In genomic region chr6:34543421-34543820, GRCh38 we compare ENCODE assay signal across 18 cellular contexts. TPM values are rescaled to one million over a fixed set of nuclear protein-coding genes. Genes with fewer than 3 reads are reported as not detected.
DNase-seq lines count a peak whose midpoint lies in the region; ATAC-seq and TF ChIP-seq lines count a peak whose summit lies in the region.
"Had no signal": no experiment of that assay in that cellular context is flagged by ENCODE, and none has a peak within 500 bp of the region (broad histone marks: within the 10 kb centered on the region; RNA-seq: fewer than 3 reads in every experiment).

No MANE protein-coding gene starts in this region.

- TF ChIP-seq CTCF in NB4 (IDR thresholded peaks at IDR 0.05; ENCODE audit: low read depth, low read length): no peak
- TF ChIP-seq CTCF in breast epithelium (IDR thresholded peaks at IDR 0.05): no peak
- TF ChIP-seq CTCF in nephron progenitor cell (IDR thresholded peaks at IDR 0.05): no peak
- no peak for TF ChIP-seq CTCF in hepatocyte (IDR thresholded peaks at IDR 0.05; ENCODE audit: poor library complexity)
- no peak for TF ChIP-seq CTCF in CD4-positive, alpha-beta T cell (IDR thresholded peaks at IDR 0.05)
- TF ChIP-seq CTCF in GM20000 (IDR thresholded peaks at IDR 0.05; ENCODE audit: extremely low read depth, missing control alignments): no peak

- H3K4me2 ChIP-seq in hepatocyte: no peak overlapping the region

- no peaks in the 10 kb centered on the region for H3K9me3 Mint-ChIP-seq in nephron progenitor cell
- H3K9me3 Mint-ChIP-seq in CD4-positive, alpha-beta T cell: no peaks in the 10 kb centered on the region
- H3K9me3 Mint-ChIP-seq: activated naive CD4-positive, alpha-beta T cell treated with anti-CD3 and anti-CD28 coated beads, Interleukin-2, amount 50 U/mL, for 24 hours; CD8-positive, alpha-beta memory T cell; natural killer cell had no signal

- H3K9me3 ChIP-seq in breast epithelium: no peaks in the 10 kb centered on the region
- H3K9me3 ChIP-seq in hepatocyte (ENCODE audit: low read depth): no peaks in the 10 kb centered on the region
- H3K9me3 ChIP-seq in CD4-positive, alpha-beta T cell (ENCODE audit: control insufficient read depth, low read length): no peaks in the 10 kb centered on the region
- H3K9me3 ChIP-seq: HAP-1, right lobe of liver had no signal

- no peaks in the 10 kb centered on the region for H4K20me1 ChIP-seq in hepatocyte (ENCODE audit: insufficient read depth, poor library complexity, severe bottlenecking)

- H3K79me2 ChIP-seq in hepatocyte: no peaks in the 10 kb centered on the region

- H3K27me3 ChIP-seq in breast epithelium (no peaks in the 10 kb centered on the region), hepatocyte (no peaks in the 10 kb centered on the region)
- H3K27me3 ChIP-seq in CD4-positive, alpha-beta T cell (ENCODE audit: control insufficient read depth, insufficient read depth, low read length): no peaks in the 10 kb centered on the region
- H3K27me3 ChIP-seq: right lobe of liver had no signal

- peaks cover 11% of the 10 kb centered on the region for H3K27me3 Mint-ChIP-seq in nephron progenitor cell (ENCODE audit: low read depth, poor library complexity)
- H3K27me3 Mint-ChIP-seq in CD4-positive, alpha-beta T cell: no peaks in the 10 kb centered on the region
- H3K27me3 Mint-ChIP-seq: activated naive CD4-positive, alpha-beta T cell treated with anti-CD3 and anti-CD28 coated beads, Interleukin-2, amount 50 U/mL, for 24 hours; CD8-positive, alpha-beta memory T cell had no signal

- H3K4me1 Mint-ChIP-seq in nephron progenitor cell: peaks cover 40% of the 10 kb centered on the region
- no peaks in the 10 kb centered on the region for H3K4me1 Mint-ChIP-seq in CD4-positive, alpha-beta T cell (ENCODE audit: low read depth)
- H3K4me1 Mint-ChIP-seq: activated naive CD4-positive, alpha-beta T cell treated with anti-CD3 and anti-CD28 coated beads, Interleukin-2, amount 50 U/mL, for 24 hours; CD8-positive, alpha-beta memory T cell; natural killer cell had no signal

- TF ChIP-seq POLR2A in NB4 (IDR thresholded peaks at IDR 0.05; ENCODE audit: extremely low read depth, insufficient read length) (no peak), breast epithelium (IDR thresholded peaks at IDR 0.05) (no peak)

- CTCF ChIA-PET in CD4-positive, alpha-beta T cell (lab: Charles Lee): no interaction called here

- H3K27ac ChIP-seq in breast epithelium (peak overlapping the region; percentile 42 to 86), hepatocyte (no peak overlapping the region)
- H3K27ac ChIP-seq in CD4-positive, alpha-beta T cell (ENCODE audit: low read depth, low read length): no peak overlapping the region
- H3K27ac ChIP-seq: foreskin keratinocyte, right lobe of liver had no signal

- H3K36me3 Mint-ChIP-seq in nephron progenitor cell (ENCODE audit: low read depth): no peaks in the 10 kb centered on the region
- H3K36me3 Mint-ChIP-seq in CD4-positive, alpha-beta T cell (ENCODE audit: low read depth): no peaks in the 10 kb centered on the region
- H3K36me3 Mint-ChIP-seq: activated naive CD4-positive, alpha-beta T cell treated with anti-CD3 and anti-CD28 coated beads, Interleukin-2, amount 50 U/mL, for 24 hours; CD8-positive, alpha-beta memory T cell; natural killer cell had no signal

- H3K4me1 ChIP-seq in breast epithelium: no peaks in the 10 kb centered on the region
- peaks cover 7% of the 10 kb centered on the region for H3K4me1 ChIP-seq in hepatocyte (ENCODE audit: insufficient read depth)
- H3K4me1 ChIP-seq: foreskin keratinocyte, HAP-1 had no signal

- peak; percentile 86 for DNase-seq in EH (ENCODE audit: low read depth)
- peak; percentile 70 for DNase-seq in NB4 (ENCODE audit: low read depth)
- no peak for DNase-seq in breast epithelium (ENCODE audit: low spot score in 2 of 2)
- no peak for DNase-seq in nephron progenitor cell
- no peak for DNase-seq in hepatocyte (ENCODE audit: low spot score)
- no peak for DNase-seq in CD4-positive, alpha-beta T cell
- no peak for DNase-seq in GM20000 (ENCODE audit: low spot score)
- DNase-seq: CD8-positive, alpha-beta memory T cell; cortex of kidney; foreskin keratinocyte; natural killer cell; NCI-H1417; NCI-H510A; right lobe of liver; Right ventricle myocardium superior had no signal

- no peak for ATAC-seq in HG03469 (IDR thresholded peaks at IDR 0.05; ENCODE audit: unreplicated experiment)
- ATAC-seq in CD4-positive, alpha-beta T cell (ENCODE audit: poor library complexity): no peak
- ATAC-seq: foreskin keratinocyte, natural killer cell had no signal

- no peak overlapping the region for H2AFZ ChIP-seq in hepatocyte

- H3K36me3 ChIP-seq in breast epithelium (no peaks in the 10 kb centered on the region), hepatocyte (replicated peaks; ENCODE audit: insufficient read depth, low read depth) (no peaks in the 10 kb centered on the region)
- H3K36me3 ChIP-seq: HAP-1, right lobe of liver had no signal

- POLR2A ChIA-PET in CD4-positive, alpha-beta T cell (lab: Charles Lee): no interaction called here

- intact Hi-C loops in breast epithelium (cut with DNase I; ENCODE audit: low total_unique reads): no loop called here
- intact Hi-C loops in CD4-positive, alpha-beta T cell (cut with DNase I, micrococcal nuclease): no loop called here

- no peak overlapping the region for H3K4me3 ChIP-seq in NB4 (ENCODE audit: low read depth, low read length)
- H3K4me3 ChIP-seq in breast epithelium: no peak overlapping the region
- no peak overlapping the region for H3K4me3 ChIP-seq in hepatocyte
- H3K4me3 ChIP-seq: HAP-1, right lobe of liver had no signal

- 95% methylated on average over 5 of the region's 5 CpGs for WGBS in hepatocyte (ENCODE audit: low lambda C conversion rate, missing lambda C conversion rate)

- peak overlapping the region; percentile 76 for H3K27ac Mint-ChIP-seq in nephron progenitor cell
- H3K27ac Mint-ChIP-seq in CD4-positive, alpha-beta T cell: no peak overlapping the region
- H3K27ac Mint-ChIP-seq: activated naive CD4-positive, alpha-beta T cell treated with anti-CD3 and anti-CD28 coated beads, Interleukin-2, amount 50 U/mL, for 24 hours; natural killer cell had no signal

- H3K9me2 ChIP-seq in hepatocyte (replicated peaks; ENCODE audit: insufficient read depth): no peaks in the 10 kb centered on the region

- no peak overlapping the region for H3K4me3 Mint-ChIP-seq in nephron progenitor cell
- no peak overlapping the region for H3K4me3 Mint-ChIP-seq in CD4-positive, alpha-beta T cell
- H3K4me3 Mint-ChIP-seq: activated naive CD4-positive, alpha-beta T cell treated with anti-CD3 and anti-CD28 coated beads, Interleukin-2, amount 50 U/mL, for 24 hours; CD8-positive, alpha-beta memory T cell; natural killer cell had no signal

RNA-seq across cellular contexts. Expression of gene SPDEF, which starts 12.7 kb away (rescaled TPM):
- total RNA-seq in breast epithelium (100 to 1,000 TPM in 1 of 3 donors, 10 to 100 TPM in 1, under 1 TPM in 1; 0.48 to 123 (median 89.0) TPM), hepatocyte (0.48 and 1.5 TPM in 2 replicates)
- polyA plus RNA-seq in hepatocyte: 0.34 and 0.80 TPM in 2 replicates
- total RNA-seq in CD4-positive, alpha-beta T cell: under 1 TPM; 0.17 to 0.36 TPM
- total RNA-seq: CD8-positive, alpha-beta memory T cell; foreskin keratinocyte; right lobe of liver; Right ventricle myocardium superior had no signal
- polyA plus RNA-seq: CD8-positive, alpha-beta memory T cell had no signal

Comparison
In these comparisons a context has a peak if more than half of its experiments do, and no peak if none do; other contexts are left out.
1. DNase-seq: peak in EH (single experiment) and NB4 (single experiment); none in breast epithelium (0 of 2), nephron progenitor cell (single experiment), hepatocyte (single experiment), CD4-positive, alpha-beta T cell (0 of 10) and GM20000 (single experiment).
2. H3K27ac ChIP-seq: peak in breast epithelium (2 of 2); none in hepatocyte (single experiment) and CD4-positive, alpha-beta T cell (single experiment).